31 cellular contexts compared by ENCODE assay signal in the genomic region with DNA sequence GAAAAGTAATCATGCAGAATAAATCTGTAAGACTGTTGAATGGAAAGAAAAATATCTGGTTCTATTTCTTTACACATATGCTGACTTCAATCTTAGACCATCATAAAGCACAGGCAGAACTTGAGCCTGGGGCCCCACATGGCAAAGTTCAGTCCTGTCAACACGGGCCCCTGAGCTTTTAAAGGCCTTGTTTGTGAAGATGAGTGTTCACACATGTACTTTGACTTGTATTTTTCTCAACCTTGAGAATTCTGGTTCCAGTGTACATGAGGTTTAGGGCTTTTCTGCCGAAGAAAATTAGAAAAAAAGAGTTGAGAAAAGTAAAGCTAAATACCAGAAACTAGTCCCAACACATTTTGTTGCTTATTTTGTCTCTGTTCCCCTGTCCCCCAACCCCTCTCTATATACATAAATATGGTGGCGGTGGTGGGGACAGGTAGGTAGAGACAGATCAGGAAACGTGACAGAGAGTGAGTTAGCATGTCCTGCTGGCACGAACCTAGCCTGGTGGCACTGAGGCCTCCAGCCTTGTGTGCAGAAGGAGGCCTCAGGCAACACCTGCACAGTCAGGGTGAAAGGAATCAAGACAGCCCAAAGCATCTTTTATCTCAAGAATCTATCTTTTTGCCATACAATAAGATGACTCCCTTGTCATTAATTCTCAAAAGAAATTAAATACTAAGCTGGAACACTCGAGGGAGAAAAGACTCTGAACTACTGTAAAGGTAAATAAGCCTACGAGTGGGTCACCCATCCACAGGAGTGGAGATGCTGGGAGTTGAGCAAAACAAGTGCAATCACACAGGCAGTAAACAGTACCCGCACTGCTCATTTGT. TPM values are rescaled to one million over a fixed set of nuclear protein-coding genes. Genes with fewer than 3 reads are reported as not detected.
DNase-seq lines count a peak whose midpoint lies in the region; ATAC-seq, FAIRE-seq and TF ChIP-seq lines count a peak whose summit lies in the region.
"Had no signal": no experiment of that assay in that cellular context is flagged by ENCODE, and none has a peak within 500 bp of the region (broad histone marks: within the 10 kb centered on the region; RNA-seq: fewer than 3 reads in every experiment).

No MANE protein-coding gene starts in this region.

- peaks cover 5% of the 10 kb centered on the region for H3K4me1 ChIP-seq in neural progenitor cell
- peaks cover 0 to 6% of the 10 kb centered on the region in 2 donors for H3K4me1 ChIP-seq in breast epithelium
- H3K4me1 ChIP-seq: ascending aorta had no signal

- no peaks in the 10 kb centered on the region for H3K27me3 Mint-ChIP-seq in WTC11 (ENCODE audit: low read depth)
- no peaks in the 10 kb centered on the region for H3K27me3 Mint-ChIP-seq in neural progenitor cell (ENCODE audit: insufficient read depth, low read depth)

- H3K4me3 Mint-ChIP-seq in WTC11 (no peak overlapping the region), neural progenitor cell (no peak overlapping the region)
- H3K4me3 Mint-ChIP-seq: activated CD4-positive, alpha-beta T cell treated with anti-CD3 and anti-CD28 coated beads for 36 hours; activated naive CD8-positive, alpha-beta T cell treated with anti-CD3 and anti-CD28 coated beads, Interleukin-2, amount 10 ng/mL, durations not matched to agents 7 days and 5 days; endodermal cell; memory B cell; stimulated activated naive CD8-positive, alpha-beta T cell treated with anti-CD3 and anti-CD28 coated beads, Interleukin-15, amount 100 ng/mL, for 72 hours had no signal

- H3K36me3 Mint-ChIP-seq in WTC11: peaks cover 8% of the 10 kb centered on the region
- peaks cover 9% of the 10 kb centered on the region for H3K36me3 Mint-ChIP-seq in neural progenitor cell
- H3K36me3 Mint-ChIP-seq: activated naive CD8-positive, alpha-beta T cell treated with anti-CD3 and anti-CD28 coated beads, Interleukin-2, amount 10 ng/mL, durations not matched to agents 7 days and 5 days; memory B cell had no signal

- peaks cover 62% of the 10 kb centered on the region for H3K4me1 Mint-ChIP-seq in WTC11
- peaks cover 43% of the 10 kb centered on the region for H3K4me1 Mint-ChIP-seq in neural progenitor cell
- H3K4me1 Mint-ChIP-seq: activated CD4-positive, alpha-beta T cell treated with anti-CD3 and anti-CD28 coated beads for 36 hours; activated naive CD8-positive, alpha-beta T cell treated with anti-CD3 and anti-CD28 coated beads, Interleukin-2, amount 10 ng/mL, durations not matched to agents 7 days and 5 days; memory B cell; stimulated activated naive CD8-positive, alpha-beta T cell treated with anti-CD3 and anti-CD28 coated beads, Interleukin-15, amount 100 ng/mL, for 72 hours had no signal

- intact Hi-C loops in breast epithelium (cut with DNase I; ENCODE audit: low total_unique reads): no loop called here

- CTCF ChIA-PET in WTC11 (lab: Charles Lee): interaction anchor here (1.7 to 3.3 kb wide), 2 partner anchors 92 kb away, joined by 10 to 13 read pairs; no protein-coding TSS in a partner anchor

- H3F3A ChIP-seq in neural progenitor cell (ENCODE audit: low read depth): no peaks in the 10 kb centered on the region

- H3K27ac ChIP-seq in neural progenitor cell (no peak overlapping the region), breast epithelium (no peak overlapping the region)
- H3K27ac ChIP-seq: ascending aorta; BLaER1 treated with 17β-estradiol and CSF1 and Interleukin-3, amounts not matched to agents 10 nM and 100 nM; esophagus squamous epithelium; KMS-11; tibial nerve had no signal

- no peak overlapping the region for H3K9ac ChIP-seq in neural progenitor cell
- H3K9ac ChIP-seq: BLaER1 treated with 17β-estradiol and CSF1 and Interleukin-3, amounts not matched to agents 10 nM and 100 nM; KMS-11; SK-N-SH had no signal

- H3K9me3 ChIP-seq in neural progenitor cell (ENCODE audit: low read depth): no peaks in the 10 kb centered on the region
- H3K9me3 ChIP-seq in breast epithelium: peaks cover 0 to 8% of the 10 kb centered on the region in 2 donors
- H3K9me3 ChIP-seq: ascending aorta, esophagus squamous epithelium had no signal

- H4K20me1 ChIP-seq in neural progenitor cell (ENCODE audit: low read depth): no peaks in the 10 kb centered on the region
- H4K20me1 ChIP-seq: BLaER1 treated with 17β-estradiol and CSF1 and Interleukin-3, amounts not matched to agents 10 nM and 100 nM had no signal

- no peaks in the 10 kb centered on the region for H3K79me2 ChIP-seq in neural progenitor cell (ENCODE audit: low read depth)

- no peak overlapping the region for H3K4me2 ChIP-seq in neural progenitor cell
- H3K4me2 ChIP-seq: BLaER1 treated with 17β-estradiol and CSF1 and Interleukin-3, amounts not matched to agents 10 nM and 100 nM; KMS-11; SK-N-SH had no signal

- no peak for ATAC-seq in WTC11
- ATAC-seq: activated CD4-positive, alpha-beta T cell treated with anti-CD3 and anti-CD28 coated beads for 36 hours; stimulated activated naive CD8-positive, alpha-beta T cell treated with anti-CD3 and anti-CD28 coated beads, Interleukin-15, amount 100 ng/mL, for 72 hours had no signal

- TF ChIP-seq POLR2A in breast epithelium (IDR thresholded peaks at IDR 0.05): no peak

- H3K9me3 Mint-ChIP-seq in WTC11 (peaks cover 8% of the 10 kb centered on the region), neural progenitor cell (peaks cover 9% of the 10 kb centered on the region)
- H3K9me3 Mint-ChIP-seq: activated naive CD8-positive, alpha-beta T cell treated with anti-CD3 and anti-CD28 coated beads, Interleukin-2, amount 10 ng/mL, durations not matched to agents 7 days and 5 days; memory B cell; stimulated activated naive CD8-positive, alpha-beta T cell treated with anti-CD3 and anti-CD28 coated beads, Interleukin-15, amount 100 ng/mL, for 72 hours had no signal

- H3K27ac Mint-ChIP-seq in WTC11 (no peak overlapping the region), neural progenitor cell (peak overlapping the region; percentile 20)
- H3K27ac Mint-ChIP-seq: activated CD4-positive, alpha-beta T cell treated with anti-CD3 and anti-CD28 coated beads for 36 hours; activated naive CD8-positive, alpha-beta T cell treated with anti-CD3 and anti-CD28 coated beads, Interleukin-2, amount 10 ng/mL, durations not matched to agents 7 days and 5 days; endodermal cell; memory B cell; stimulated activated naive CD8-positive, alpha-beta T cell treated with anti-CD3 and anti-CD28 coated beads, Interleukin-15, amount 100 ng/mL, for 72 hours had no signal

- POLR2A ChIA-PET in WTC11 (lab: Charles Lee): no interaction called here

- TF ChIP-seq CTCF in WTC11 (IDR thresholded peaks at IDR 0.05) (no peak), neural progenitor cell (IDR thresholded peaks at IDR 0.05) (no peak), breast epithelium (IDR thresholded peaks at IDR 0.05) (no peak)

- DNase-seq in DMS79 (lab: John Stamatoyannopoulos, UW) (peak; percentile 64), HTR-8/SVneo (ENCODE audit: insufficient read length, low spot score) (no peak), WTC11 (ENCODE audit: low spot score) (no peak), neural progenitor cell (ENCODE audit: low spot score) (no peak), epidermal melanocyte (ENCODE audit: insufficient read length, low spot score) (no peak), breast epithelium (ENCODE audit: low spot score in 2 of 2) (no peak), superior temporal gyrus (ENCODE audit: extremely low spot score) (no peak)
- DNase-seq: activated CD4-positive, alpha-beta T cell treated with anti-CD3 and anti-CD28 coated beads for 36 hours; activated CD8-positive, alpha-beta memory T cell treated with anti-CD3 and anti-CD28 coated beads for 24 hours; activated effector memory CD4-positive, alpha-beta T cell treated with anti-CD3 and anti-CD28 coated beads, Interleukin-2, amount 50 U/mL, for 16 hours; activated naive CD8-positive, alpha-beta T cell treated with anti-CD3 and anti-CD28 coated beads, Interleukin-2, amount 10 ng/mL, durations not matched to agents 7 days and 5 days; central memory CD4-positive, alpha-beta T cell; DND-41; endodermal cell; esophagus squamous epithelium; foreskin melanocyte; MM.1S; NCI-H146; NCI-H2171 treated with DMSO at 0.1 percent for 48 hours; NCI-H526 treated with DMSO at 0.1 percent for 48 hours; SK-N-SH; small intestine; stimulated activated CD4-positive, alpha-beta T cell treated with anti-CD3 and anti-CD28 coated beads, Interleukin-1b, Interleukin-23, amount 100 ng/mL, for 48 hours; stimulated activated CD8-positive, alpha-beta memory T cell treated with anti-CD3 and anti-CD28 coated beads, Interleukin-4, amount 100 ng/mL, for 48 hours; stimulated activated naive CD8-positive, alpha-beta T cell treated with anti-CD3 and anti-CD28 coated beads, Interleukin-15, amount 100 ng/mL, for 72 hours; T-helper 2 cell had no signal

- H3K27me3 ChIP-seq in neural progenitor cell (no peaks in the 10 kb centered on the region), breast epithelium (no peaks in the 10 kb centered on the region)
- H3K27me3 ChIP-seq: ascending aorta, esophagus squamous epithelium, tibial nerve had no signal

- H3K36me3 ChIP-seq in neural progenitor cell: no peaks in the 10 kb centered on the region
- H3K36me3 ChIP-seq in breast epithelium: no peaks in the 10 kb centered on the region
- H3K36me3 ChIP-seq: ascending aorta; BLaER1 treated with 17β-estradiol and CSF1 and Interleukin-3, amounts not matched to agents 10 nM and 100 nM; esophagus squamous epithelium had no signal

- FAIRE-seq in HTR-8/SVneo (lab: Jason Lieb, UNC): peak; percentile 59
- FAIRE-seq: small intestine had no signal

- H2AFZ ChIP-seq in neural progenitor cell (replicated peaks): no peak overlapping the region

- H3K4me3 ChIP-seq in neural progenitor cell (no peak overlapping the region), breast epithelium (no peak overlapping the region)
- H3K4me3 ChIP-seq: ascending aorta; BLaER1 treated with 17β-estradiol and CSF1 and Interleukin-3, amounts not matched to agents 10 nM and 100 nM; esophagus squamous epithelium; tibial nerve had no signal

RNA-seq across cellular contexts. Expression of a gene that starts 22.9 kb away (rescaled TPM):
- total RNA-seq in WTC11 (2021) (12.9 to 14.4 TPM (median 13.7 TPM) in 3 replicates), neural progenitor cell (ENCODE audit: low replicate concordance) (2.2 TPM in 2 replicates), breast epithelium (100 to 1,000 TPM; 179 to 225 (median 222) TPM)
- total RNA-seq: activated naive CD8-positive, alpha-beta T cell treated with anti-CD3 and anti-CD28 coated beads, Interleukin-2, amount 10 ng/mL, durations not matched to agents 7 days and 5 days had no signal

Comparison
In these comparisons a context has a peak if more than half of its experiments do, and no peak if none do; other contexts are left out.
1. RNA of a gene that starts 22.9 kb away (total RNA-seq): 179 to 225 TPM in breast epithelium; 12.9 to 14.4 TPM in WTC11 and 2.2 TPM in neural progenitor cell; every median in the first group is over 10 times any median in the second.